ENCODE assay signal across 7 cellular contexts in genomic region chr12:57751788-57752667, GRCh38. TPM values are rescaled to one million over a fixed set of nuclear protein-coding genes. Genes with fewer than 3 reads are reported as not detected.
A peak's percentile ranks its signal among the peaks of the same experiment; 100 is the strongest.
DNase-seq lines count a peak whose midpoint lies in the region; ATAC-seq and TF ChIP-seq lines count a peak whose summit lies in the region.

Gene CDK4 (minus strand): TSS chr12:57752310. CDS start chr12:57751717, 593 bp downstream.

- H3K9me2 ChIP-seq in hepatocyte (replicated peaks; ENCODE audit: insufficient read depth) = no peaks in the 10 kb centered on the region

- peak; percentile 48 for ATAC-seq in GM18508 (IDR thresholded peaks at IDR 0.05; ENCODE audit: insufficient read depth, unreplicated experiment)
- ATAC-seq in HG03025 (IDR thresholded peaks at IDR 0.05; ENCODE audit: low FRiP score, unreplicated experiment) = peak; percentile 70

- peak; percentile 99 for DNase-seq in NCI-H2081 (lab: John Stamatoyannopoulos, UW)
- DNase-seq in T1000 (lab: John Stamatoyannopoulos, UW) = peak; percentile 100
- peak; percentile 100 for DNase-seq in astrocyte of the hippocampus (ENCODE audit: low read depth, low spot score)
- peak; percentile 100 for DNase-seq in hepatocyte (ENCODE audit: low spot score)
- DNase-seq in renal cortical epithelial cell (ENCODE audit: low read depth) = peak; percentile 98

- H3K4me2 ChIP-seq in hepatocyte = peak within 1 kb of the TSS; percentile 88

- H2AFZ ChIP-seq in hepatocyte = peak within 1 kb of the TSS; percentile 42

- H4K20me1 ChIP-seq in hepatocyte (ENCODE audit: insufficient read depth, poor library complexity, severe bottlenecking) = peaks cover 3% of the 10 kb centered on the region

- peaks cover 22% of the 10 kb centered on the region for H3K4me1 ChIP-seq in hepatocyte (ENCODE audit: insufficient read depth)

- TF ChIP-seq CTCF in hepatocyte (IDR thresholded peaks at IDR 0.05; ENCODE audit: poor library complexity) = no peak

- 1% methylated on average over 57 of the region's 58 CpGs for WGBS in hepatocyte (ENCODE audit: low lambda C conversion rate, missing lambda C conversion rate)

- peak within 1 kb of the TSS; percentile 46 for H3K4me3 ChIP-seq in hepatocyte

- no peaks in the 10 kb centered on the region for H3K27me3 ChIP-seq in hepatocyte

- peaks cover 3% of the 10 kb centered on the region for H3K36me3 ChIP-seq in hepatocyte (replicated peaks; ENCODE audit: insufficient read depth, low read depth)

- peaks cover 38% of the 10 kb centered on the region for H3K79me2 ChIP-seq in hepatocyte

- H3K9me3 ChIP-seq in hepatocyte (ENCODE audit: low read depth) = no peaks in the 10 kb centered on the region

- H3K27ac ChIP-seq in hepatocyte = peak within 1 kb of the TSS; percentile 96

RNA-seq across cellular contexts. Expression of gene CDK4, which starts in this region (rescaled TPM):
- 306 and 339 TPM in 2 replicates for total RNA-seq in hepatocyte
- polyA plus RNA-seq in hepatocyte = 308 and 315 TPM in 2 replicates
- total RNA-seq in renal cortical epithelial cell = 101 and 145 TPM in 2 replicates

Comparison
In these comparisons a context has a peak if more than half of its experiments do, and no peak if none do; other contexts are left out.
1. Peak in every context shown above with its lines: DNase-seq, ATAC-seq, H3K4me3 ChIP-seq and H3K27ac ChIP-seq.